ENCODE assay signal across 1 cellular context in the genomic region with DNA sequence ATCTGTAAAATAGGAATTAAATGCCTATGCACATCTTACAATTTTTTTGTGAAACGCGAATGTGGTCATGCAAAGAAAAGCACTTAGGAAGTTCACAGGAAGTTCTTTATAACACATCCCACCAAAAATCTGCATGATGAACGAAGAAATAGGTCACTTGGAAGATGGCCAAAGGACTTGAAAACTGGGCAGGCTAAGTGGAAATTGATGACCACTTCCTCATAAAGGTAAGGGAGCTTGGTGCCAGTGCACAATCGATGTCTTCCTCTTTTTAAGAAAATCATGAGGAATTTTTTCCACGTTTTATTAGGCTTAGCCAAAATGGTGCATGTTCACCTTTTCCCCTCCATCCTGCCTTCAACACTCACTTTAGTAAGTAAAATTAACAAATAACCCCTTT.
TF ChIP-seq lines count a peak whose summit lies in the region.

No MANE protein-coding gene starts in this region.

TF ChIP-seq in SK-N-SH treated with all-trans-retinoic acid at 6 μM for 48 hours, 23 proteins besides CTCF, POLR2A, EP300 and RAD21 (continued from another document):
- TF ChIP-seq, protein P1, sequence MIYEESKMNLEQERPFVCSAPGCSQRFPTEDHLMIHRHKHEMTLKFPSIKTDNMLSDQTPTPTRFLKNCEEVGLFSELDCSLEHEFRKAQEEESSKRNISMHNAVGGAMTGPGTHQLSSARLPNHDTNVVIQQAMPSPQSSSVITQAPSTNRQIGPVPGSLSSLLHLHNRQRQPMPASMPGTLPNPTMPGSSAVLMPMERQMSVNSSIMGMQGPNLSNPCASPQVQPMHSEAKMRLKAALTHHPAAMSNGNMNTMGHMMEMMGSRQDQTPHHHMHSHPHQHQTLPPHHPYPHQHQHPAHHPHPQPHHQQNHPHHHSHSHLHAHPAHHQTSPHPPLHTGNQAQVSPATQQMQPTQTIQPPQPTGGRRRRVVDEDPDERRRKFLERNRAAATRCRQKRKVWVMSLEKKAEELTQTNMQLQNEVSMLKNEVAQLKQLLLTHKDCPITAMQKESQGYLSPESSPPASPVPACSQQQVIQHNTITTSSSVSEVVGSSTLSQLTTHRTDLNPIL (CRISPR knock-in tag; IDR thresholded peaks at IDR 0.05; ENCODE audit: low read depth): no peak
- TF ChIP-seq GLIS3 (CRISPR knock-in tag; IDR thresholded peaks at IDR 0.05): no peak
- TF ChIP-seq, protein P2, sequence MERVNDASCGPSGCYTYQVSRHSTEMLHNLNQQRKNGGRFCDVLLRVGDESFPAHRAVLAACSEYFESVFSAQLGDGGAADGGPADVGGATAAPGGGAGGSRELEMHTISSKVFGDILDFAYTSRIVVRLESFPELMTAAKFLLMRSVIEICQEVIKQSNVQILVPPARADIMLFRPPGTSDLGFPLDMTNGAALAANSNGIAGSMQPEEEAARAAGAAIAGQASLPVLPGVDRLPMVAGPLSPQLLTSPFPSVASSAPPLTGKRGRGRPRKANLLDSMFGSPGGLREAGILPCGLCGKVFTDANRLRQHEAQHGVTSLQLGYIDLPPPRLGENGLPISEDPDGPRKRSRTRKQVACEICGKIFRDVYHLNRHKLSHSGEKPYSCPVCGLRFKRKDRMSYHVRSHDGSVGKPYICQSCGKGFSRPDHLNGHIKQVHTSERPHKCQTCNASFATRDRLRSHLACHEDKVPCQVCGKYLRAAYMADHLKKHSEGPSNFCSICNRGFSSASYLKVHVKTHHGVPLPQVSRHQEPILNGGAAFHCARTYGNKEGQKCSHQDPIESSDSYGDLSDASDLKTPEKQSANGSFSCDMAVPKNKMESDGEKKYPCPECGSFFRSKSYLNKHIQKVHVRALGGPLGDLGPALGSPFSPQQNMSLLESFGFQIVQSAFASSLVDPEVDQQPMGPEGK (CRISPR knock-in tag; IDR thresholded peaks at IDR 0.05; ENCODE audit: borderline replicate concordance): no peak
